In genomic region chr4:125826801-125827200, GRCh38 we compare ENCODE assay signal across 22 cellular contexts.
"Had no signal": no experiment of that assay in that cellular context is flagged by ENCODE, and none has a peak within 500 bp of the region (broad histone marks: within the 10 kb centered on the region; RNA-seq: fewer than 3 reads in every experiment).

No MANE protein-coding gene starts in this region.

- H3K27me3 ChIP-seq: adrenal gland, body of pancreas, colonic mucosa, gastroesophageal sphincter, tibial artery had no signal

- H3K36me3 Mint-ChIP-seq: activated CD8-positive, alpha-beta memory T cell treated with anti-CD3 and anti-CD28 coated beads, Interleukin-2, amount 10 ng/mL, durations not matched to agents 7 days and 5 days; naive B cell; stimulated activated naive B cell treated with anti-CD40 and anti-IgM and Interleukin-4, amounts not matched to agents 10 μg/mL and 1 μg/mL and 100 μg/mL, for 72 hours had no signal

- H3K27ac Mint-ChIP-seq: activated CD8-positive, alpha-beta memory T cell treated with anti-CD3 and anti-CD28 coated beads, Interleukin-2, amount 10 ng/mL, durations not matched to agents 7 days and 5 days; naive B cell; stimulated activated naive B cell treated with anti-CD40 and anti-IgM and Interleukin-4, amounts not matched to agents 10 μg/mL and 1 μg/mL and 100 μg/mL, for 72 hours had no signal

- H3K36me3 ChIP-seq: adrenal gland, colonic mucosa, gastroesophageal sphincter, tibial artery had no signal

- H3K27me3 Mint-ChIP-seq: activated CD8-positive, alpha-beta memory T cell treated with anti-CD3 and anti-CD28 coated beads, Interleukin-2, amount 10 ng/mL, durations not matched to agents 7 days and 5 days; naive B cell; stimulated activated naive B cell treated with anti-CD40 and anti-IgM and Interleukin-4, amounts not matched to agents 10 μg/mL and 1 μg/mL and 100 μg/mL, for 72 hours had no signal

- H3K4me1 Mint-ChIP-seq: activated CD8-positive, alpha-beta memory T cell treated with anti-CD3 and anti-CD28 coated beads, Interleukin-2, amount 10 ng/mL, durations not matched to agents 7 days and 5 days; naive B cell; stimulated activated naive B cell treated with anti-CD40 and anti-IgM and Interleukin-4, amounts not matched to agents 10 μg/mL and 1 μg/mL and 100 μg/mL, for 72 hours had no signal

- DNase-seq: activated CD4-positive, alpha-beta T cell treated with anti-CD3 and anti-CD28 coated beads for 1 hour; activated CD4-positive, alpha-beta T cell treated with anti-CD3 and anti-CD28 coated beads, Interleukin-2, amount 50 U/mL, for 48 hours; activated CD8-positive, alpha-beta memory T cell treated with anti-CD3 and anti-CD28 coated beads, Interleukin-2, amount 10 ng/mL, durations not matched to agents 7 days and 5 days; activated naive CD4-positive, alpha-beta T cell treated with anti-CD3 and anti-CD28 coated beads, Interleukin-2, amount 50 U/mL, for 16 hours; activated T-cell treated with anti-CD3 and anti-CD28 coated beads, Interleukin-2, amount 50 U/mL, for 1 hour; adrenal gland; body of pancreas; central memory CD4-positive, alpha-beta T cell; colonic mucosa; mammary epithelial cell; naive B cell; nucleus accumbens; posterior cingulate gyrus; stimulated activated CD4-positive, alpha-beta T cell treated with anti-CD3 and anti-CD28 coated beads, Interleukin-2, amount 100 ng/mL, for 48 hours; stimulated activated naive B cell treated with anti-CD40 and anti-IgM and Interleukin-4, amounts not matched to agents 10 μg/mL and 1 μg/mL and 100 μg/mL, for 72 hours; T-helper 1 cell; T1000; tibial artery had no signal

- FAIRE-seq: keratinocyte, urothelium cell line had no signal

- ATAC-seq: activated CD8-positive, alpha-beta memory T cell treated with anti-CD3 and anti-CD28 coated beads, Interleukin-2, amount 10 ng/mL, durations not matched to agents 7 days and 5 days; body of pancreas; gastroesophageal sphincter; left lobe of liver; stimulated activated naive B cell treated with anti-CD40 and anti-IgM and Interleukin-4, amounts not matched to agents 10 μg/mL and 1 μg/mL and 100 μg/mL, for 72 hours had no signal

- H3K4me1 ChIP-seq: adrenal gland, body of pancreas, colonic mucosa, gastroesophageal sphincter, tibial artery had no signal

- H3K9me3 ChIP-seq: adrenal gland, body of pancreas, colonic mucosa, gastroesophageal sphincter, tibial artery had no signal

- H3K4me3 ChIP-seq: adrenal gland, body of pancreas, colonic mucosa, gastroesophageal sphincter, tibial artery had no signal

- H3K27ac ChIP-seq: adrenal gland, body of pancreas, colonic mucosa, gastroesophageal sphincter, tibial artery had no signal

- H3K4me3 Mint-ChIP-seq: activated CD8-positive, alpha-beta memory T cell treated with anti-CD3 and anti-CD28 coated beads, Interleukin-2, amount 10 ng/mL, durations not matched to agents 7 days and 5 days; naive B cell; stimulated activated naive B cell treated with anti-CD40 and anti-IgM and Interleukin-4, amounts not matched to agents 10 μg/mL and 1 μg/mL and 100 μg/mL, for 72 hours had no signal
